ENCODE assay signal across 8 cellular contexts in genomic region chr4:47462799-47463234, GRCh38. TPM values are rescaled to one million over a fixed set of nuclear protein-coding genes. Genes with fewer than 3 reads are reported as not detected.
DNase-seq lines count a peak whose midpoint lies in the region; ATAC-seq lines count a peak whose summit lies in the region.

No MANE protein-coding gene starts in this region.

- peak overlapping the region; percentile 90 for H3K4me3 Mint-ChIP-seq in activated naive CD4-positive, alpha-beta T cell treated with anti-CD3 and anti-CD28 coated beads, Interleukin-2, amount 50 U/mL, for 24 hours
- peak overlapping the region; percentile 87 for H3K4me3 Mint-ChIP-seq in activated CD8-positive, alpha-beta T cell treated with anti-CD3 and anti-CD28 coated beads, Interleukin-2, amount 10 ng/mL, durations not matched to agents 7 days and 5 days
- peak overlapping the region; percentile 82 for H3K4me3 Mint-ChIP-seq in stimulated activated effector memory CD8-positive, alpha-beta T cell treated with anti-CD3 and anti-CD28 coated beads, Interleukin-12 subunit alpha, Interleukin-12 subunit beta, amount 100 ng/mL, for 72 hours

- H3K27me3 ChIP-seq in right cardiac atrium (ENCODE audit: control insufficient read depth, insufficient read depth): no peaks in the 10 kb centered on the region

- ATAC-seq in HG03139 (IDR thresholded peaks at IDR 0.05; ENCODE audit: unreplicated experiment): peak; percentile 19
- peak; percentile 9 for ATAC-seq in activated CD8-positive, alpha-beta T cell treated with anti-CD3 and anti-CD28 coated beads, Interleukin-2, amount 10 ng/mL, durations not matched to agents 7 days and 5 days
- peak in 1 of 2 donors; percentile 3 for ATAC-seq in right cardiac atrium
- peak; percentile 25 for ATAC-seq in stimulated activated effector memory CD8-positive, alpha-beta T cell treated with anti-CD3 and anti-CD28 coated beads, Interleukin-12 subunit alpha, Interleukin-12 subunit beta, amount 100 ng/mL, for 72 hours

- no peaks in the 10 kb centered on the region for H3K27me3 Mint-ChIP-seq in activated naive CD4-positive, alpha-beta T cell treated with anti-CD3 and anti-CD28 coated beads, Interleukin-2, amount 50 U/mL, for 24 hours
- H3K27me3 Mint-ChIP-seq in activated CD8-positive, alpha-beta T cell treated with anti-CD3 and anti-CD28 coated beads, Interleukin-2, amount 10 ng/mL, durations not matched to agents 7 days and 5 days (ENCODE audit: low read depth): no peaks in the 10 kb centered on the region

- DNase-seq in activated naive CD4-positive, alpha-beta T cell (lab: John Stamatoyannopoulos, UW): no peak
- DNase-seq in activated CD8-positive, alpha-beta T cell treated with anti-CD3 and anti-CD28 coated beads, Interleukin-2, amount 10 ng/mL, durations not matched to agents 7 days and 5 days: peak; percentile 31
- DNase-seq in right cardiac atrium (no peak), NOMO-1 treated with dmso at 0.1 percent for 144 hours (lab: John Stamatoyannopoulos, UW; ENCODE audit: unreplicated experiment) (no peak)
- DNase-seq in stimulated activated effector memory CD8-positive, alpha-beta T cell treated with anti-CD3 and anti-CD28 coated beads, Interleukin-12 subunit alpha, Interleukin-12 subunit beta, amount 100 ng/mL, for 72 hours (ENCODE audit: low spot score in 2 of 2): no peak
- no peak for DNase-seq in NK-92 treated with Interleukin-12 subunit alpha and Interleukin-12 subunit beta, amount 100 ng/mL, for 24 hours (lab: John Stamatoyannopoulos, UW)

- no peaks in the 10 kb centered on the region for H3K4me1 ChIP-seq in right cardiac atrium (ENCODE audit: control insufficient read depth, insufficient read depth, low read length)

- H3K27ac Mint-ChIP-seq in activated naive CD4-positive, alpha-beta T cell treated with anti-CD3 and anti-CD28 coated beads, Interleukin-2, amount 50 U/mL, for 24 hours: peak overlapping the region; percentile 75
- peak overlapping the region; percentile 80 for H3K27ac Mint-ChIP-seq in activated CD8-positive, alpha-beta T cell treated with anti-CD3 and anti-CD28 coated beads, Interleukin-2, amount 10 ng/mL, durations not matched to agents 7 days and 5 days
- H3K27ac Mint-ChIP-seq in stimulated activated effector memory CD8-positive, alpha-beta T cell treated with anti-CD3 and anti-CD28 coated beads, Interleukin-12 subunit alpha, Interleukin-12 subunit beta, amount 100 ng/mL, for 72 hours: peak overlapping the region; percentile 93

- peak overlapping the region; percentile 80 for H3K4me3 ChIP-seq in right cardiac atrium (ENCODE audit: low read length)

- peaks cover 9% of the 10 kb centered on the region for H3K36me3 Mint-ChIP-seq in activated naive CD4-positive, alpha-beta T cell treated with anti-CD3 and anti-CD28 coated beads, Interleukin-2, amount 50 U/mL, for 24 hours
- peaks cover 18% of the 10 kb centered on the region for H3K36me3 Mint-ChIP-seq in activated CD8-positive, alpha-beta T cell treated with anti-CD3 and anti-CD28 coated beads, Interleukin-2, amount 10 ng/mL, durations not matched to agents 7 days and 5 days (ENCODE audit: low read depth)
- peaks cover 27% of the 10 kb centered on the region for H3K36me3 Mint-ChIP-seq in stimulated activated effector memory CD8-positive, alpha-beta T cell treated with anti-CD3 and anti-CD28 coated beads, Interleukin-12 subunit alpha, Interleukin-12 subunit beta, amount 100 ng/mL, for 72 hours

- intact Hi-C loops in right cardiac atrium (cut with DNase I): loop anchor here in 1 of 4 donors (10.0 kb wide), 1 partner anchor 102 kb away; no protein-coding TSS in a partner anchor

- no peaks in the 10 kb centered on the region for H3K9me3 Mint-ChIP-seq in activated naive CD4-positive, alpha-beta T cell treated with anti-CD3 and anti-CD28 coated beads, Interleukin-2, amount 50 U/mL, for 24 hours
- no peaks in the 10 kb centered on the region for H3K9me3 Mint-ChIP-seq in activated CD8-positive, alpha-beta T cell treated with anti-CD3 and anti-CD28 coated beads, Interleukin-2, amount 10 ng/mL, durations not matched to agents 7 days and 5 days (ENCODE audit: insufficient read depth)
- no peaks in the 10 kb centered on the region for H3K9me3 Mint-ChIP-seq in stimulated activated effector memory CD8-positive, alpha-beta T cell treated with anti-CD3 and anti-CD28 coated beads, Interleukin-12 subunit alpha, Interleukin-12 subunit beta, amount 100 ng/mL, for 72 hours

- H3K9me3 ChIP-seq in right cardiac atrium (ENCODE audit: control insufficient read depth, low read length): no peaks in the 10 kb centered on the region

- peak overlapping the region; percentile 69 for H3K27ac ChIP-seq in right cardiac atrium (ENCODE audit: low read length)

- POLR2A ChIA-PET in activated CD8-positive, alpha-beta T cell treated with anti-CD3 and anti-CD28 coated beads, Interleukin-2, amount 10 ng/mL, durations not matched to agents 7 days and 5 days (lab: Charles Lee): interaction anchor here (1.1 to 1.9 kb wide), 2 partner anchors 22 to 69 kb away, joined by 5 to 6 read pairs; partner anchors contain the start of gene ATP10D

- WGBS in right cardiac atrium: 10% methylated on average over 6 of the region's 6 CpGs

- CTCF ChIA-PET in activated CD8-positive, alpha-beta T cell treated with anti-CD3 and anti-CD28 coated beads, Interleukin-2, amount 10 ng/mL, durations not matched to agents 7 days and 5 days (lab: Charles Lee): interaction anchor here (1.0 to 3.9 kb wide), 15 partner anchors 10 to 105 kb away, joined by 3 to 35 read pairs (median 4); partner anchors contain the start of gene ATP10D

- H3K4me1 Mint-ChIP-seq in activated naive CD4-positive, alpha-beta T cell treated with anti-CD3 and anti-CD28 coated beads, Interleukin-2, amount 50 U/mL, for 24 hours: peaks cover 47% of the 10 kb centered on the region
- peaks cover 27% of the 10 kb centered on the region for H3K4me1 Mint-ChIP-seq in activated CD8-positive, alpha-beta T cell treated with anti-CD3 and anti-CD28 coated beads, Interleukin-2, amount 10 ng/mL, durations not matched to agents 7 days and 5 days (ENCODE audit: low read depth)
- H3K4me1 Mint-ChIP-seq in stimulated activated effector memory CD8-positive, alpha-beta T cell treated with anti-CD3 and anti-CD28 coated beads, Interleukin-12 subunit alpha, Interleukin-12 subunit beta, amount 100 ng/mL, for 72 hours: peaks cover 25% of the 10 kb centered on the region

RNA-seq across cellular contexts. Expression of gene COMMD8, which starts 0.7 kb away (rescaled TPM):
- total RNA-seq in activated CD8-positive, alpha-beta T cell treated with anti-CD3 and anti-CD28 coated beads, Interleukin-2, amount 10 ng/mL, durations not matched to agents 7 days and 5 days: 10 to 100 TPM; 30.2 to 30.4 TPM
- total RNA-seq in right cardiac atrium: 10 to 100 TPM; 13.9 to 20.0 (median 15.6) TPM
- polyA plus RNA-seq in right cardiac atrium: 18.6 TPM

RNA-seq across cellular contexts. Expression of gene ATP10D, which starts 22.3 kb away (rescaled TPM):
- total RNA-seq in activated CD8-positive, alpha-beta T cell treated with anti-CD3 and anti-CD28 coated beads, Interleukin-2, amount 10 ng/mL, durations not matched to agents 7 days and 5 days: 10 to 100 TPM; 10.1 to 11.7 TPM
- 10 to 100 TPM; 10.3 to 11.8 (median 11.3) TPM for total RNA-seq in right cardiac atrium
- 3.1 TPM for polyA plus RNA-seq in right cardiac atrium
